27 cellular contexts compared by ENCODE assay signal in the genomic region with DNA sequence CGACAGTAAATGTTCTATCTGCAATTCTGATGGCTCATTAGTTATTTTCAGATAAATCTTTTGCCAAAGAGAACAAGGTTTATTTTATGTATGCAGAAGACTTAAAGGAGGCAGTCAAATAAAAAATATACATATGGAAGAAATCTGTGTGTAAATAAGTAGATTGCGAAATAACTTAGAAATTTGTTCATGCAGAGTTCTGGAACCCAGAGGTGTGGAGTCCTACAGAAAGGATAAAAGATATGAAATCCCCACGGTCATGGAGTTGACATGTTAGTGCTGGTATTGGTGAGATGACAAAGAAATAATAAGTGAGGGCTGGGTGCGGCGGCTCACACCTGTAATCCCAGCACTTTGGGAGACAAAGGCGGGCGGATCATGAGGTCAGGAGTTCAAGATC.
"Had no signal": no experiment of that assay in that cellular context is flagged by ENCODE, and none has a peak within 500 bp of the region (broad histone marks: within the 10 kb centered on the region; RNA-seq: fewer than 3 reads in every experiment).

No MANE protein-coding gene starts in this region.

- H3K4me1 ChIP-seq: pancreas, psoas muscle, spleen, suprapubic skin, testis, tibial artery, transverse colon, upper lobe of right lung, uterus had no signal

- H3K27me3 ChIP-seq: neural progenitor cell, pancreas, spleen, suprapubic skin, testis, tibial artery, transverse colon, upper lobe of right lung, uterus had no signal

- H3K4me2 ChIP-seq: neural progenitor cell, smooth muscle cell had no signal

- DNase-seq: naive thymus-derived CD4-positive, alpha-beta T cell; natural killer cell; occipital lobe; pancreas; psoas muscle; right cardiac atrium; spleen; stimulated activated CD4-positive, alpha-beta T cell treated with anti-CD3 and anti-CD28 coated beads, Interleukin-12 subunit alpha, Interleukin-12 subunit beta, amount 100 ng/mL, for 4 hours; stimulated activated CD4-positive, alpha-beta T cell treated with anti-CD3 and anti-CD28 coated beads, Interleukin-1b, Interleukin-23, amount 100 ng/mL, for 48 hours; stimulated activated CD4-positive, alpha-beta T cell treated with anti-CD3 and anti-CD28 coated beads, Interleukin-4, amount 100 ng/mL, for 1 hour; stimulated activated CD4-positive, alpha-beta T cell treated with anti-CD3 and anti-CD28 coated beads, Interleukin-4, amount 100 ng/mL, for 4 hours; stimulated activated CD8-positive, alpha-beta memory T cell treated with anti-CD3 and anti-CD28 coated beads, Interleukin-4, amount 100 ng/mL, for 48 hours; stimulated activated naive CD4-positive, alpha-beta T cell; stimulated activated naive CD8-positive, alpha-beta T cell treated with anti-CD3 and anti-CD28 coated beads, Interleukin-15, amount 100 ng/mL, for 72 hours; stimulated activated naive CD8-positive, alpha-beta T cell treated with anti-CD3 and anti-CD28 coated beads, Interleukin-15, Interleukin-2, amounts not matched to agents 100 U/mL and 50 U/mL, for 24 hours; substantia nigra; testis; tibial artery; transverse colon; upper lobe of right lung; uterus had no signal

- H3K36me3 ChIP-seq: neural progenitor cell, pancreas, spleen, suprapubic skin, tibial artery, transverse colon, upper lobe of right lung, uterus had no signal

- H3K27ac ChIP-seq: neural progenitor cell, pancreas, psoas muscle, skin epidermis, spleen, suprapubic skin, testis, tibial artery, transverse colon, upper lobe of right lung, uterus had no signal

- FAIRE-seq: pancreas had no signal

- H3K9ac ChIP-seq: neural progenitor cell had no signal

- H3K4me3 ChIP-seq: neural progenitor cell, pancreas, psoas muscle, skin epidermis, smooth muscle cell, spleen, suprapubic skin, testis, tibial artery, transverse colon, upper lobe of right lung, uterus had no signal

- H2AFZ ChIP-seq: neural progenitor cell had no signal

- ATAC-seq: naive thymus-derived CD4-positive, alpha-beta T cell; natural killer cell; pancreas; psoas muscle; right cardiac atrium; sciatic nerve; stimulated activated memory B cell treated with anti-CD40 and anti-IgM and Interleukin-4, amounts not matched to agents 10 μg/mL and 1 μg/mL and 100 μg/mL, for 72 hours; stimulated activated naive CD8-positive, alpha-beta T cell treated with anti-CD3 and anti-CD28 coated beads, Interleukin-15, amount 100 ng/mL, for 72 hours; stimulated activated naive CD8-positive, alpha-beta T cell treated with anti-CD3 and anti-CD28 coated beads, Interleukin-15, Interleukin-2, amounts not matched to agents 100 U/mL and 50 U/mL, for 24 hours; upper lobe of right lung had no signal

- H3K9me3 ChIP-seq: pancreas, psoas muscle, spleen, suprapubic skin, testis, tibial artery, transverse colon, upper lobe of right lung, uterus had no signal
